In genomic region chr3:188617270-188617669, GRCh38 we compare ENCODE assay signal across 25 cellular contexts.
"Had no signal": no experiment of that assay in that cellular context is flagged by ENCODE, and none has a peak within 500 bp of the region (broad histone marks: within the 10 kb centered on the region; RNA-seq: fewer than 3 reads in every experiment).

No MANE protein-coding gene starts in this region.

- H3K9me3 ChIP-seq: neutrophil, pancreas, prostate gland, spleen, stomach, thoracic aorta, thyroid gland, tibial nerve, upper lobe of left lung, uterus had no signal

- ATAC-seq: naive thymus-derived CD4-positive, alpha-beta T cell; natural killer cell; pancreas; right cardiac atrium; sciatic nerve; stimulated activated memory B cell treated with anti-CD40 and anti-IgM and Interleukin-4, amounts not matched to agents 10 μg/mL and 1 μg/mL and 100 μg/mL, for 72 hours had no signal

- H3K4me1 ChIP-seq: pancreas, prostate gland, spleen, thyroid gland, upper lobe of left lung, uterus had no signal

- H3K4me3 ChIP-seq: pancreas, prostate gland, skin epidermis, smooth muscle cell, spleen, stomach, thoracic aorta, thyroid gland, tibial nerve, upper lobe of left lung, uterus had no signal

- DNase-seq: naive thymus-derived CD4-positive, alpha-beta T cell; natural killer cell; nucleus accumbens; pancreas; right cardiac atrium; spleen; stimulated activated CD4-positive, alpha-beta T cell treated with anti-CD3 and anti-CD28 coated beads, Interleukin-12 subunit alpha, Interleukin-12 subunit beta, amount 100 ng/mL, for 4 hours; stimulated activated CD4-positive, alpha-beta T cell treated with anti-CD3 and anti-CD28 coated beads, Interleukin-1b, Interleukin-23, amount 100 ng/mL, for 48 hours; stimulated activated CD4-positive, alpha-beta T cell treated with anti-CD3 and anti-CD28 coated beads, Interleukin-4, amount 100 ng/mL, for 1 hour; stimulated activated CD4-positive, alpha-beta T cell treated with anti-CD3 and anti-CD28 coated beads, Interleukin-4, amount 100 ng/mL, for 4 hours; stimulated activated CD8-positive, alpha-beta memory T cell treated with anti-CD3 and anti-CD28 coated beads, Interleukin-4, amount 100 ng/mL, for 48 hours; stimulated activated naive CD4-positive, alpha-beta T cell; stomach; thyroid gland; trophoblast cell; upper lobe of left lung; uterus had no signal

- H3K36me3 ChIP-seq: neutrophil, pancreas, prostate gland, spleen, thoracic aorta, thyroid gland, tibial nerve, upper lobe of left lung, uterus had no signal

- H3K27ac ChIP-seq: neutrophil, pancreas, prostate gland, skin epidermis, spleen, thoracic aorta, thyroid gland, tibial nerve, upper lobe of left lung, uterus had no signal

- H3K27me3 ChIP-seq: neutrophil, pancreas, spleen, stomach, thyroid gland, tibial nerve, upper lobe of left lung, uterus had no signal
